Comparison of ENCODE assay signal across 1 cellular context in genomic region chr5:855771-856530, GRCh38.
TF ChIP-seq lines count a peak whose summit lies in the region.

No MANE protein-coding gene starts in this region.

TF ChIP-seq in SK-N-SH treated with all-trans-retinoic acid at 6 μM for 48 hours, 23 proteins besides CTCF, POLR2A, EP300 and RAD21 (continued from another document):
- no peak for TF ChIP-seq PATZ1 (CRISPR knock-in tag; IDR thresholded peaks at IDR 0.05; ENCODE audit: borderline replicate concordance)
